In the genomic region with DNA sequence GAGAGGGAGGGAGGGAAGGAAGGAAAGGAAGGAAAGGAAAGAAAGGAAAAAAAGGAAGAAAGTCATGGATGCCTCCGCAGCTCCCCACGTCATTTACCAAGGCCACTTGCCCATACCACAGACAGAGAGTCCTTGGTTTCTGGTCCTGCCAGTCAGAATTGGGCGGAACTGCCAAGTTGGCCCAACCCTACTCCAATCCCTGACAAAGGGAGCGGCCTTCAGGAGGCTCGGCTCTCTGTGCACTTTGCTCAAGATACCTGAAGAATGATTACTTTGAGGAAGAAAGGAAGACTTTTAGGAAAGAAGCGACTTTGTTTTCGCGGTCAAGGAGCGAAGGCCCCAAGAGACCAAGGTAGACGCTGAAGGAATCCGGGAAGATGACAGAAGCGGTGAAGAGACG, we compare ENCODE assay signal across 9 cellular contexts. TPM values are rescaled to one million over a fixed set of nuclear protein-coding genes. Genes with fewer than 3 reads are reported as not detected.
DNase-seq lines count a peak whose midpoint lies in the region; ATAC-seq lines count a peak whose summit lies in the region.
"Had no signal": no experiment of that assay in that cellular context is flagged by ENCODE, and none has a peak within 500 bp of the region (broad histone marks: within the 10 kb centered on the region; RNA-seq: fewer than 3 reads in every experiment).

No MANE protein-coding gene starts in this region.

- H3K27me3 ChIP-seq in skeletal muscle satellite cell (ENCODE audit: control insufficient read depth, insufficient read depth, low read length) = peaks cover 37% of the 10 kb centered on the region

- H3K9ac ChIP-seq in skeletal muscle satellite cell (ENCODE audit: low read depth, low read length) = no peak overlapping the region

- H3K4me3 ChIP-seq in skeletal muscle satellite cell (ENCODE audit: low read length) = no peak overlapping the region

- H3K36me3 ChIP-seq in skeletal muscle satellite cell (ENCODE audit: insufficient read depth, low read length) = no peaks in the 10 kb centered on the region

- no peaks in the 10 kb centered on the region for H3K4me1 ChIP-seq in skeletal muscle satellite cell (ENCODE audit: control insufficient read depth, insufficient read depth, low read length)

- ATAC-seq in HG02642 (IDR thresholded peaks at IDR 0.05; ENCODE audit: poor library complexity, unreplicated experiment) (peak; percentile 11), GM19463 (IDR thresholded peaks at IDR 0.05; ENCODE audit: unreplicated experiment) (no peak)

- DNase-seq in cerebellar cortex (ENCODE audit: low spot score) (peak; percentile 38), left kidney (ENCODE audit: low read depth, low spot score) (peak; percentile 40), SW 1271 (lab: John Stamatoyannopoulos, UW) (no peak), DMS153 (lab: John Stamatoyannopoulos, UW) (no peak)
- DNase-seq in activated CD8-positive, alpha-beta memory T cell treated with anti-CD3 and anti-CD28 coated beads for 24 hours = no peak

- no peaks in the 10 kb centered on the region for H3K9me3 ChIP-seq in skeletal muscle satellite cell (replicated peaks; ENCODE audit: low read length)

- peak overlapping the region; percentile 67 for H3K4me2 ChIP-seq in skeletal muscle satellite cell (ENCODE audit: low read length)

RNA-seq across cellular contexts. Expression of a gene that starts 49.1 kb away (rescaled TPM):
- not detected in 2 replicates for total RNA-seq in skeletal muscle satellite cell (2012; rRNA removed)
- total RNA-seq: endothelial cell of umbilical vein had no signal

RNA-seq across cellular contexts. Expression of a gene that starts 55.5 kb away (rescaled TPM):
- total RNA-seq in skeletal muscle satellite cell (2012; rRNA removed) = 2.2 and 3.0 TPM in 2 replicates

Comparison
In these comparisons a context has a peak if more than half of its experiments do, and no peak if none do; other contexts are left out.
1. DNase-seq: peak in cerebellar cortex (single experiment) and left kidney (single experiment); none in SW 1271 (0 of 2), DMS153 (single experiment) and activated CD8-positive, alpha-beta memory T cell treated with anti-CD3 and anti-CD28 coated beads for 24 hours (single experiment).